8 cellular contexts compared by ENCODE assay signal in the genomic region with DNA sequence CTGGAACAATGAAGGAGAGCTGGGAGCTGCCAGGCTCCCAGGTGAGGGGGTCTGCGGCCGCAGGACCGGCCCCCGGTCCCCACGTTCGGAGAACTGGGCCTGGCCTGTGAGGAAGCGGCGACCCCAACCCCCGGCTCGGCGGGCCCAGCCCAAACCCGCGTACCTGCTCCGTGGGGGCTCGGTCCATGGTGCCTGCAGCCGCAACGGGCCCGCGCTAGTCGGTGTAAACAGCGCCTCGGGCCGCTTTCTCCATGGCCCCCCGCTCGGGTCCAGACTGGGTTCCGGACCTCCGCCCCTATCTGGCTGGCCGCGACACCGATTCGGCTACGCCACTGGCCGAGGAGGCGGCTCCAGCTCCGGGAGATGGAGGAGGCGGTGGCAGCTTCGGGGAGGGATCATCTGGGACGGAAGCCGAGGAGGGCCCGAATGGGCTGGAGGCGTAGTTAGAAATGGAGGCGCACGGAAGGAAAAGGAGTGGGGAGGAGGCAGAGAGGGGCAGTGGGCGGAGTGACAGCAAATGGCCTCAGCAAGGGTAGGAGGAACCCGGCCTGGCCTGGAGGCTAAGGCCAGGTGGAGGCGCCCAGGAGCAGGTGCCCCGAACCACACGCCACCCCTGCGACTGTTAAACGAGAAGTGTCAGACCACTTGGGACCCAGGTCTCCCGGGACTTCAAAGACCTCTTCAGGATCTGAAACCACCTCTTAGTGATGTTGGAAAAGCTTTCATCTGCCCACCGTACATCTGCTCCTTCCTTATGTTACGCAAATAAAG. TPM values are rescaled to one million over a fixed set of nuclear protein-coding genes. Genes with fewer than 3 reads are reported as not detected.
DNase-seq lines count a peak whose midpoint lies in the region; ATAC-seq and TF ChIP-seq lines count a peak whose summit lies in the region.

A gene with protein sequence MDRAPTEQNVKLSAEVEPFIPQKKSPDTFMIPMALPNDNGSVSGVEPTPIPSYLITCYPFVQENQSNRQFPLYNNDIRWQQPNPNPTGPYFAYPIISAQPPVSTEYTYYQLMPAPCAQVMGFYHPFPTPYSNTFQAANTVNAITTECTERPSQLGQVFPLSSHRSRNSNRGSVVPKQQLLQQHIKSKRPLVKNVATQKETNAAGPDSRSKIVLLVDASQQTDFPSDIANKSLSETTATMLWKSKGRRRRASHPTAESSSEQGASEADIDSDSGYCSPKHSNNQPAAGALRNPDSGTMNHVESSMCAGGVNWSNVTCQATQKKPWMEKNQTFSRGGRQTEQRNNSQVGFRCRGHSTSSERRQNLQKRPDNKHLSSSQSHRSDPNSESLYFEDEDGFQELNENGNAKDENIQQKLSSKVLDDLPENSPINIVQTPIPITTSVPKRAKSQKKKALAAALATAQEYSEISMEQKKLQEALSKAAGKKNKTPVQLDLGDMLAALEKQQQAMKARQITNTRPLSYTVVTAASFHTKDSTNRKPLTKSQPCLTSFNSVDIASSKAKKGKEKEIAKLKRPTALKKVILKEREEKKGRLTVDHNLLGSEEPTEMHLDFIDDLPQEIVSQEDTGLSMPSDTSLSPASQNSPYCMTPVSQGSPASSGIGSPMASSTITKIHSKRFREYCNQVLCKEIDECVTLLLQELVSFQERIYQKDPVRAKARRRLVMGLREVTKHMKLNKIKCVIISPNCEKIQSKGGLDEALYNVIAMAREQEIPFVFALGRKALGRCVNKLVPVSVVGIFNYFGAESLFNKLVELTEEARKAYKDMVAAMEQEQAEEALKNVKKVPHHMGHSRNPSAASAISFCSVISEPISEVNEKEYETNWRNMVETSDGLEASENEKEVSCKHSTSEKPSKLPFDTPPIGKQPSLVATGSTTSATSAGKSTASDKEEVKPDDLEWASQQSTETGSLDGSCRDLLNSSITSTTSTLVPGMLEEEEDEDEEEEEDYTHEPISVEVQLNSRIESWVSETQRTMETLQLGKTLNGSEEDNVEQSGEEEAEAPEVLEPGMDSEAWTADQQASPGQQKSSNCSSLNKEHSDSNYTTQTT (minus strand): TSS at position 334 of the 771 bp plus-strand sequence. CDS start 147 bp downstream, at position 187.

- H3K4me3 Mint-ChIP-seq in activated T-cell treated with anti-CD3 and anti-CD28 coated beads, Interleukin-2, amount 50 U/mL, for 4 hours, result peak within 1 kb of the TSS; percentile 93

- H3K36me3 ChIP-seq in muscle layer of duodenum (ENCODE audit: control insufficient read depth in 1 of 2, insufficient read depth in 2 of 2, low read length in 2 of 2), result no peaks in the 10 kb centered on the region

- no peaks in the 10 kb centered on the region for H3K9me3 Mint-ChIP-seq in activated T-cell treated with anti-CD3 and anti-CD28 coated beads, Interleukin-2, amount 50 U/mL, for 4 hours

- peak within 1 kb of the TSS; percentile 87 for H3K27ac ChIP-seq in muscle layer of duodenum (ENCODE audit: low read length)

- peak within 1 kb of the TSS; percentile 84 for H3K4me3 ChIP-seq in Jurkat, Clone E6-1 (ENCODE audit: low read length)
- H3K4me3 ChIP-seq in muscle layer of duodenum (ENCODE audit: low read depth in 1 of 2, low read length in 2 of 2), result peak within 1 kb of the TSS; percentile 93 to 98

- H3K27me3 ChIP-seq in muscle layer of duodenum (ENCODE audit: low read depth, low read length), result no peaks in the 10 kb centered on the region

- peak; percentile 75 for DNase-seq in DMS79 (lab: John Stamatoyannopoulos, UW)
- peak; percentile 85 for DNase-seq in Jurkat, Clone E6-1 (ENCODE audit: low read depth, low spot score)
- peak; percentile 80 for DNase-seq in activated T-cell treated with anti-CD3 and anti-CD28 coated beads, Interleukin-2, amount 50 U/mL, for 4 hours
- DNase-seq in stimulated activated CD8-positive, alpha-beta memory T cell treated with anti-CD3 and anti-CD28 coated beads, Interleukin-7, amount 100 ng/mL, for 4 hours (ENCODE audit: low read depth in 2 of 2), result peak; percentile 81 to 83

- peaks cover 14 to 34% of the 10 kb centered on the region in 2 donors for H3K4me1 ChIP-seq in muscle layer of duodenum (ENCODE audit: control insufficient read depth in 1 of 2, insufficient read depth in 2 of 2, low read length in 2 of 2)

- H3K9me3 ChIP-seq in muscle layer of duodenum (ENCODE audit: control insufficient read depth in 1 of 2, low read length in 2 of 2), result no peaks in the 10 kb centered on the region

- H3K4me1 Mint-ChIP-seq in activated T-cell treated with anti-CD3 and anti-CD28 coated beads, Interleukin-2, amount 50 U/mL, for 4 hours (ENCODE audit: low read depth), result peaks cover 32% of the 10 kb centered on the region

- no peaks in the 10 kb centered on the region for H3K36me3 Mint-ChIP-seq in activated T-cell treated with anti-CD3 and anti-CD28 coated beads, Interleukin-2, amount 50 U/mL, for 4 hours (ENCODE audit: insufficient read depth)

- no peaks in the 10 kb centered on the region for H3K27me3 Mint-ChIP-seq in activated T-cell treated with anti-CD3 and anti-CD28 coated beads, Interleukin-2, amount 50 U/mL, for 4 hours (ENCODE audit: low read depth)

- ATAC-seq in GM21619 (IDR thresholded peaks at IDR 0.05; ENCODE audit: unreplicated experiment) (peak; percentile 88), esophagus mucosa (peak; percentile 99)
- peak; percentile 92 to 93 for ATAC-seq in activated T-cell treated with anti-CD3 and anti-CD28 coated beads, Interleukin-2, amount 50 U/mL, for 4 hours

TF ChIP-seq in PFSK-1, 5 proteins besides CTCF, POLR2A, EP300 and RAD21:
- peak; percentile 90 for TF ChIP-seq POLR2AphosphoS5 (IDR thresholded peaks at IDR 0.05; ENCODE audit: low read depth, low read length)
- peak; percentile 67; the same call in 1 of the 2 replicates for TF ChIP-seq TAF1 (IDR thresholded peaks at IDR 0.05; ENCODE audit: borderline replicate concordance, insufficient read depth, low read length)
- TF ChIP-seq SIN3A (IDR thresholded peaks at IDR 0.05; ENCODE audit: borderline replicate concordance, insufficient read depth, low read length), result peak; percentile 99
- TF ChIP-seq, protein P1, sequence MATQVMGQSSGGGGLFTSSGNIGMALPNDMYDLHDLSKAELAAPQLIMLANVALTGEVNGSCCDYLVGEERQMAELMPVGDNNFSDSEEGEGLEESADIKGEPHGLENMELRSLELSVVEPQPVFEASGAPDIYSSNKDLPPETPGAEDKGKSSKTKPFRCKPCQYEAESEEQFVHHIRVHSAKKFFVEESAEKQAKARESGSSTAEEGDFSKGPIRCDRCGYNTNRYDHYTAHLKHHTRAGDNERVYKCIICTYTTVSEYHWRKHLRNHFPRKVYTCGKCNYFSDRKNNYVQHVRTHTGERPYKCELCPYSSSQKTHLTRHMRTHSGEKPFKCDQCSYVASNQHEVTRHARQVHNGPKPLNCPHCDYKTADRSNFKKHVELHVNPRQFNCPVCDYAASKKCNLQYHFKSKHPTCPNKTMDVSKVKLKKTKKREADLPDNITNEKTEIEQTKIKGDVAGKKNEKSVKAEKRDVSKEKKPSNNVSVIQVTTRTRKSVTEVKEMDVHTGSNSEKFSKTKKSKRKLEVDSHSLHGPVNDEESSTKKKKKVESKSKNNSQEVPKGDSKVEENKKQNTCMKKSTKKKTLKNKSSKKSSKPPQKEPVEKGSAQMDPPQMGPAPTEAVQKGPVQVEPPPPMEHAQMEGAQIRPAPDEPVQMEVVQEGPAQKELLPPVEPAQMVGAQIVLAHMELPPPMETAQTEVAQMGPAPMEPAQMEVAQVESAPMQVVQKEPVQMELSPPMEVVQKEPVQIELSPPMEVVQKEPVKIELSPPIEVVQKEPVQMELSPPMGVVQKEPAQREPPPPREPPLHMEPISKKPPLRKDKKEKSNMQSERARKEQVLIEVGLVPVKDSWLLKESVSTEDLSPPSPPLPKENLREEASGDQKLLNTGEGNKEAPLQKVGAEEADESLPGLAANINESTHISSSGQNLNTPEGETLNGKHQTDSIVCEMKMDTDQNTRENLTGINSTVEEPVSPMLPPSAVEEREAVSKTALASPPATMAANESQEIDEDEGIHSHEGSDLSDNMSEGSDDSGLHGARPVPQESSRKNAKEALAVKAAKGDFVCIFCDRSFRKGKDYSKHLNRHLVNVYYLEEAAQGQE (IDR thresholded peaks at IDR 0.05; ENCODE audit: insufficient read depth in 1 of 2, low read depth in 2 of 2, low read length in 2 of 2), result peak; percentile 55 to 68; a peak in 2 of 4 replicates
- peak; percentile 98 for TF ChIP-seq FOXP2 (optimal IDR thresholded peaks at IDR 0.05; ENCODE audit: borderline replicate concordance, extremely low read depth, extremely low read length, insufficient read depth)
TF ChIP-seq in PFSK-1: peak in this region for 5.

RNA-seq across cellular contexts. Expression of the gene that starts here (rescaled TPM):
- 7.7 TPM for polyA plus RNA-seq in Jurkat, Clone E6-1 (2012; ENCODE audit: insufficient read depth, insufficient read length)
- 10.7 TPM for polyA plus RNA-seq in PFSK-1 (2012; ENCODE audit: insufficient read length, low read depth)
- 10 to 100 TPM; 14.9 to 21.6 (median 18.8) TPM for total RNA-seq in activated T-cell treated with anti-CD3 and anti-CD28 coated beads, Interleukin-2, amount 50 U/mL, for 4 hours
- total RNA-seq in esophagus mucosa, result 19.3 TPM

Comparison
In these comparisons a context has a peak if more than half of its experiments do, and no peak if none do; other contexts are left out.
1. Peak in every context shown above with its lines: DNase-seq, ATAC-seq, H3K4me3 ChIP-seq and H3K27ac ChIP-seq.